ENCODE assay signal across 8 cellular contexts in the genomic region with DNA sequence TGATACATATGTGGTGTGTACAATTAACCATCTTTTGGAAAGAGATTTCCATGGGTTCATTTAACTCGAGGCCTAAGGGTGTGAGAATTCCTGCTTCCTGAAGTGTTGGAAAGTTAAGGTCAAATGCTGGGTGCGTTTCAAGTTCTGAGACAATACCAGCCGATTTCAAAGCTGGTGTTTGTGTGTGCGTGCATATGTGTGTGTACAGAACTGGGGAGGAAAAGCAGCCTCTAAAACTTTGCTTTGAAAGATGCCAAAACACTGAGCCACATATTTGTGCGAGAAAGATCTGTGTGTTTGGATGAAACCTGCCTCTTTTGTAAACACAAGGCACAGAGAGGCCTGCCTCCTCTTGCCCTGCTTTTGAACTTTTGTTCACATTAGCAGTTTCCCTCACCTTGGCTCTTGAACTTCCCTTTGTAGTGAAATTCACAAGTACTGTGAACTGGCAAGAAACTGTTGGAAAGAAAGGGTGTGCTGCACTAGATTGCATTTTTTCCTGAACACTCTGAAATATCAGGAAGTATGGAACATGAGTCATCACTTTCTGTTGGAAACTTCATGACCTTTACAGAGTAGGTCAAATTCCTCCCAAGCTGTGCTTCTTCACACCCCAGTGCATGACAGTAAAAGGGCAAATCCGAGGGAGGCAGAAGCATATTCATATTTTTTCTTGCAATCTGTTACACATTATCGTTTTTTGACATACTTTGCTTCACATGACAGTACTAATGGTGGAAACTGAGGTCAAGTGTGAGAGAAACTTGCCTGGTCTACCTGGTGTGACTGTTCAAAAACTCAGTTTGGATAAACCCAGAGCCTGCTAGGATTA. TPM values are rescaled to one million over a fixed set of nuclear protein-coding genes. Genes with fewer than 3 reads are reported as not detected.
DNase-seq lines count a peak whose midpoint lies in the region; ATAC-seq, FAIRE-seq and TF ChIP-seq lines count a peak whose summit lies in the region.

No MANE protein-coding gene starts in this region.

- H3K4me1 ChIP-seq in HUES48 (ENCODE audit: control insufficient read depth, insufficient read depth, low read length) (peaks cover 27% of the 10 kb centered on the region), HepG2 (ENCODE audit: insufficient read depth, low read length) (peaks cover 92% of the 10 kb centered on the region), thyroid gland (peaks cover 25 to 51% of the 10 kb centered on the region in 2 donors)

- TF ChIP-seq POLR2A in HepG2 (IDR thresholded peaks at IDR 0.05; ENCODE audit: insufficient read depth in 1 of 2, low read depth in 2 of 2, low read length in 2 of 2) (peak in 1 of 2 experiments; percentile 45; a peak in 1 of 4 replicates), thyroid gland (IDR thresholded peaks at IDR 0.05) (peak in 1 of 2 donors; percentile 14)

- DNase-seq in bronchial epithelial cell (ENCODE audit: low read depth) = peak; percentile 84
- peak; percentile 100 for DNase-seq in HepG2 (ENCODE audit: low spot score)
- peak; percentile 66 for DNase-seq in thyroid gland
- DNase-seq in posterior cingulate gyrus = no peak
- DNase-seq in cerebellum (ENCODE audit: low spot score) = no peak
- no peak for DNase-seq in NCI-H1092 treated with DMSO at 0.1 percent for 48 hours (lab: John Stamatoyannopoulos, UW)
- no peak for DNase-seq in amygdala (lab: John Stamatoyannopoulos, UW)

- H3K79me2 ChIP-seq in HepG2 (ENCODE audit: insufficient read depth, low read length) = no peaks in the 10 kb centered on the region

- BruUV-seq in HepG2 (replicated peaks; lab: Mats Ljungman, UMichigan) = TSS peak; percentile 78

- H2AFZ ChIP-seq in HepG2 (ENCODE audit: low read length) = no peak overlapping the region

- H3K9me3 ChIP-seq in HUES48 (ENCODE audit: control insufficient read depth, insufficient read depth, low read length) (no peaks in the 10 kb centered on the region), HepG2 (ENCODE audit: low read length) (no peaks in the 10 kb centered on the region), thyroid gland (no peaks in the 10 kb centered on the region)

- peak; percentile 90 for ATAC-seq in HepG2

- H3K27ac ChIP-seq in HUES48 (ENCODE audit: low read depth, low read length) (peak overlapping the region; percentile 46), HepG2 (ENCODE audit: extremely low read length, insufficient read depth, low read length) (peak overlapping the region; percentile 82), thyroid gland (peak overlapping the region; percentile 87 to 92 (median 88))

- intact Hi-C loops in HepG2 (cut with micrococcal nuclease; ENCODE audit: unreplicated experiment) = loop anchor here (1.0 to 10.0 kb wide), 6 partner anchors 15 to 230 kb away; partner anchors contain the start of gene CAVIN2
- intact Hi-C loops in thyroid gland (cut with DNase I) = no loop called here
- intact Hi-C loops in posterior cingulate gyrus (cut with DNase I) = loop anchor here (5.0 to 10.0 kb wide), 2 partner anchors 55 to 328 kb away; partner anchors contain the start of gene TMEFF2

- TF ChIP-seq CTCF in bronchial epithelial cell (IDR thresholded peaks at IDR 0.05; ENCODE audit: insufficient read depth, low read length, severe bottlenecking) = no peak
- TF ChIP-seq CTCF in HepG2 (CRISPR knock-in tag; IDR thresholded peaks at IDR 0.05) = peak; percentile 27; the same call in 1 of the 2 replicates
- no peak for TF ChIP-seq CTCF in thyroid gland (IDR thresholded peaks at IDR 0.05)

- FAIRE-seq in bronchial epithelial cell (lab: Jason Lieb, UNC) = peak; percentile 73
- FAIRE-seq in HepG2 (lab: Jason Lieb, UNC) = peak; percentile 85

- peak overlapping the region; percentile 77 for H3K4me2 ChIP-seq in HepG2 (ENCODE audit: low read depth, low read length)

- CTCF ChIA-PET in HepG2 (lab: Yijun Ruan, JAX; ENCODE audit: low intra/inter-chr PET ratio, low total read pairs) = no interaction called here

- POLR2A ChIA-PET in HepG2 (lab: Yijun Ruan, JAX) = interaction anchor here (1.0 to 7.4 kb wide), 5 partner anchors 10 to 49 kb away, joined by 3 to 69 read pairs (median 5); partner anchors contain the start of gene CAVIN2

- H3K36me3 ChIP-seq in HUES48 (ENCODE audit: control insufficient read depth, insufficient read depth, low read length) (no peaks in the 10 kb centered on the region), bronchial epithelial cell (ENCODE audit: control insufficient read depth, insufficient read depth, low read length) (no peaks in the 10 kb centered on the region), HepG2 (replicated peaks in 1 of 2; ENCODE audit: control insufficient read depth in 1 of 2, insufficient read depth in 2 of 2, low read length in 2 of 2) (no peaks in the 10 kb centered on the region), thyroid gland (no peaks in the 10 kb centered on the region)

- peak; percentile 34; the same call in 1 of the 2 replicates for TF ChIP-seq RAD21 in HepG2 (CRISPR knock-in tag; IDR thresholded peaks at IDR 0.05)

- H3K27me3 ChIP-seq in HUES48 (ENCODE audit: control insufficient read depth, insufficient read depth, low read length) (no peaks in the 10 kb centered on the region), bronchial epithelial cell (ENCODE audit: control insufficient read depth, insufficient read depth, low read length) (no peaks in the 10 kb centered on the region), HepG2 (ENCODE audit: control insufficient read depth in 1 of 2, insufficient read depth in 2 of 2, low read length in 2 of 2) (no peaks in the 10 kb centered on the region), thyroid gland (no peaks in the 10 kb centered on the region)

- H3K9ac ChIP-seq in HUES48 (ENCODE audit: low read depth, low read length) (no peak overlapping the region), HepG2 (ENCODE audit: insufficient read depth, low read depth, low read length) (peak overlapping the region; percentile 50)

- in situ Hi-C loops in HepG2 (cut with HindIII; ENCODE audit: extremely low pct_ligation_motif_present, low pct_unique_long_range_greater_than_20kb) = no loop called here

- under 1% methylated on average over 7 of the region's 7 CpGs for WGBS in HepG2 (ENCODE audit: low lambda C conversion rate)
- 19 to 20% methylated on average over 7 of the region's 7 CpGs for WGBS in thyroid gland, 2 donors

- TF ChIP-seq EP300 in HepG2 (IDR thresholded peaks at IDR 0.05; ENCODE audit: low read depth in 2 of 2, low read length in 2 of 2) = peak; percentile 11 to 97; a peak in 2 of 4 replicates
- TF ChIP-seq EP300 in HepG2 (CRISPR knock-in tag; IDR thresholded peaks at IDR 0.05; ENCODE audit: borderline replicate concordance) = peak; percentile 96

- H3K4me3 ChIP-seq in HUES48 (ENCODE audit: low read depth, low read length) = no peak overlapping the region
- H3K4me3 ChIP-seq in bronchial epithelial cell (ENCODE audit: low read depth, low read length) = no peak overlapping the region
- H3K4me3 ChIP-seq in HepG2 (replicated peaks in 1 of 3; ENCODE audit: insufficient read depth in 1 of 3, low read depth in 2 of 3, low read length in 3 of 3) = peak overlapping the region in 1 of 3 experiments; percentile 38; a peak in 1 of 6 replicates
- H3K4me3 ChIP-seq in thyroid gland (replicated peaks in 1 of 3) = no peak overlapping the region

- no peaks in the 10 kb centered on the region for H4K20me1 ChIP-seq in HepG2 (ENCODE audit: insufficient read depth, low read length)

TF ChIP-seq in HepG2, 621 proteins besides CTCF, POLR2A, EP300 and RAD21 (continues in another document):
- TF ChIP-seq ZNF644 (CRISPR knock-in tag; IDR thresholded peaks at IDR 0.05; ENCODE audit: low read depth) = peak; percentile 69; the same call in 1 of the 2 replicates
- TF ChIP-seq SALL1 (CRISPR knock-in tag; IDR thresholded peaks at IDR 0.05) = peak; percentile 98
- peak; percentile 91 for TF ChIP-seq TOPORS (CRISPR knock-in tag; IDR thresholded peaks at IDR 0.05)
- TF ChIP-seq EHMT2 (IDR thresholded peaks at IDR 0.05; ENCODE audit: borderline replicate concordance, low read depth, low read length) = peak; percentile 73; the same call in 1 of the 2 replicates
- TF ChIP-seq RBAK (CRISPR knock-in tag; IDR thresholded peaks at IDR 0.05) = peak; percentile 73; the same call in 1 of the 2 replicates
- no peak for TF ChIP-seq ZNF234 (CRISPR knock-in tag; conservative IDR thresholded peaks at IDR 0.05)
- TF ChIP-seq STAG1 (CRISPR knock-in tag; IDR thresholded peaks at IDR 0.05) = peak; percentile 28

RNA-seq across cellular contexts. Expression of gene CAVIN2, which starts 20.0 kb away (rescaled TPM):
- total RNA-seq in bronchial epithelial cell (2.8 and 3.7 TPM in 2 replicates), HepG2 (2016; rRNA removed; fragmentation: Illumina TruSeq; extraction: Trizol) (7.6 and 11.2 TPM in 2 replicates), thyroid gland (100 to 1,000 TPM in 3 of 4 donors, 10 to 100 TPM in 1; 86.2 to 149 (median 132) TPM), cerebellum (10.5 TPM)
- 0.97 and 1.1 TPM in 2 replicates for total RNA-seq in HepG2 (2016; cell fraction: cytosol; rRNA removed; fragmentation: Illumina TruSeq; extraction: Trizol; ENCODE audit: low read depth)
- total RNA-seq in HepG2 (2016; cell fraction: insoluble cytoplasmic fraction; rRNA removed; fragmentation: Illumina TruSeq; extraction: Trizol) = 8.2 and 10.1 TPM in 2 replicates
- total RNA-seq in HepG2 (2016; cell fraction: membrane; rRNA removed; fragmentation: Illumina TruSeq; extraction: Trizol) = 3.2 and 3.5 TPM in 2 replicates
- total RNA-seq in HepG2 (2016; cell fraction: nucleus; rRNA removed; fragmentation: Illumina TruSeq; extraction: Trizol) = 5.9 and 6.7 TPM in 2 replicates
- polyA plus RNA-seq in HepG2 (2011; rRNA removed) = 28.1 and 38.8 TPM in 2 replicates
- polyA plus RNA-seq in HepG2 (2011; cell fraction: cytosol; rRNA removed) = 23.7 and 37.4 TPM in 2 replicates
- 11.3 and 13.2 TPM in 2 replicates for polyA plus RNA-seq in HepG2 (2011; cell fraction: nucleus; rRNA removed)
- polyA plus RNA-seq in HepG2 (2012) = 8.9 and 16.7 TPM in 2 replicates
- polyA plus RNA-seq in HepG2 (2016; cell fraction: cytosol; fragmentation: Illumina TruSeq; extraction: Trizol; ENCODE audit: low read depth) = 0.40 and 0.45 TPM in 2 replicates
- 10.7 and 12.0 TPM in 2 replicates for polyA plus RNA-seq in HepG2 (2016; cell fraction: insoluble cytoplasmic fraction; fragmentation: Illumina TruSeq; extraction: Trizol; ENCODE audit: low read depth)
- polyA plus RNA-seq in HepG2 (2016; cell fraction: membrane; fragmentation: Illumina TruSeq; extraction: Trizol; ENCODE audit: low read depth) = 0.98 and 1.5 TPM in 2 replicates
- polyA plus RNA-seq in HepG2 (2016; cell fraction: nucleus; fragmentation: Illumina TruSeq; extraction: Trizol; ENCODE audit: insufficient read depth, low read depth) = 5.7 and 6.3 TPM in 2 replicates
- 0.35 and 65.9 TPM in 2 replicates for polyA minus RNA-seq in HepG2 (2011; rRNA and poly(A)+ RNA removed; ENCODE audit: low replicate concordance)
- 29.7 and 43.4 TPM in 2 replicates for polyA minus RNA-seq in HepG2 (2011; cell fraction: cytosol; rRNA and poly(A)+ RNA removed)
- 25.8 and 27.7 TPM in 2 replicates for polyA minus RNA-seq in HepG2 (2011; cell fraction: nucleus; rRNA and poly(A)+ RNA removed)

Comparison
In these comparisons a context has a peak if more than half of its experiments do, and no peak if none do; other contexts are left out.
1. DNase-seq: peak in bronchial epithelial cell (single experiment), HepG2 (single experiment) and thyroid gland (2 of 2); none in posterior cingulate gyrus (0 of 10), cerebellum (single experiment), NCI-H1092 treated with DMSO at 0.1 percent for 48 hours (single experiment) and amygdala (0 of 56).
2. Peak in every context shown above with its lines, with median percentiles within 50 percentile points of each other: H3K27ac ChIP-seq.